Comparison of ENCODE assay signal across 22 cellular contexts in genomic region chr6:40183902-40184301, GRCh38.
"Had no signal": no experiment of that assay in that cellular context is flagged by ENCODE, and none has a peak within 500 bp of the region (broad histone marks: within the 10 kb centered on the region; RNA-seq: fewer than 3 reads in every experiment).

No MANE protein-coding gene starts in this region.

- H3K36me3 ChIP-seq: adrenal gland, esophagus squamous epithelium, lower lobe of right lung, tibial nerve, uterus had no signal

- H3K4me3 ChIP-seq: adrenal gland, esophagus squamous epithelium, lower lobe of right lung, tibial nerve, uterus had no signal

- H3K4me3 Mint-ChIP-seq: activated T-helper 1 cell treated with anti-CD3 and anti-CD28 coated beads, Interleukin-12 subunit alpha, Interleukin-12 subunit beta, Interleukin-2, Interleukin-4 antibody, amounts not matched to agents 30 ng/mL and 10 ng/mL and 1 ng/mL, durations not matched to agents 14 hours and 24 hours and 36 hours; natural killer cell had no signal

- H3K27me3 ChIP-seq: adrenal gland, esophagus squamous epithelium, tibial nerve, uterus had no signal

- H3K27me3 Mint-ChIP-seq: progenitor cell of endocrine pancreas had no signal

- FAIRE-seq: bronchial epithelial cell, endothelial cell of umbilical vein, islet of Langerhans had no signal

- H3K4me1 Mint-ChIP-seq: natural killer cell had no signal

- H3K9me3 ChIP-seq: uterus had no signal

- H3K27ac ChIP-seq: adrenal gland, esophagus squamous epithelium, lower lobe of right lung, tibial nerve, uterus had no signal

- ATAC-seq: activated naive CD4-positive, alpha-beta T cell treated with anti-CD3 and anti-CD28 coated beads, Interleukin-2, amount 50 U/mL, for 72 hours; left colon; lower lobe of right lung; natural killer cell had no signal

- H3K4me1 ChIP-seq: adrenal gland, esophagus squamous epithelium, lower lobe of right lung, uterus had no signal

- H3K27ac Mint-ChIP-seq: activated naive CD4-positive, alpha-beta T cell treated with anti-CD3 and anti-CD28 coated beads, Interleukin-2, amount 50 U/mL, for 72 hours; activated T-helper 1 cell treated with anti-CD3 and anti-CD28 coated beads, Interleukin-12 subunit alpha, Interleukin-12 subunit beta, Interleukin-2, Interleukin-4 antibody, amounts not matched to agents 30 ng/mL and 10 ng/mL and 1 ng/mL, durations not matched to agents 14 hours and 24 hours and 36 hours; natural killer cell; progenitor cell of endocrine pancreas had no signal

- DNase-seq: activated CD4-positive, CD25-positive, alpha-beta regulatory T cell treated with anti-CD3 and anti-CD28 coated beads, Interleukin-2, amount 50 U/mL, for 72 hours; activated gamma-delta T cell treated with Interleukin-2 at 50 U/mL for 16 hours; adrenal gland; cerebellar nuclear complex; effector CD8-positive, alpha-beta T cell; esophagus squamous epithelium; left colon; lower lobe of right lung; natural killer cell; occipital lobe; stimulated activated CD4-positive, alpha-beta T cell treated with anti-CD3 and anti-CD28 coated beads, Interleukin-2, amount 100 ng/mL, for 24 hours; stimulated activated naive CD4-positive, alpha-beta T cell treated with Interleukin-2 at 50 U/mL for 16 hours; T-helper 1 cell; T-helper 9 cell; uterus had no signal
